Comparison of ENCODE assay signal across 26 cellular contexts in the genomic region with DNA sequence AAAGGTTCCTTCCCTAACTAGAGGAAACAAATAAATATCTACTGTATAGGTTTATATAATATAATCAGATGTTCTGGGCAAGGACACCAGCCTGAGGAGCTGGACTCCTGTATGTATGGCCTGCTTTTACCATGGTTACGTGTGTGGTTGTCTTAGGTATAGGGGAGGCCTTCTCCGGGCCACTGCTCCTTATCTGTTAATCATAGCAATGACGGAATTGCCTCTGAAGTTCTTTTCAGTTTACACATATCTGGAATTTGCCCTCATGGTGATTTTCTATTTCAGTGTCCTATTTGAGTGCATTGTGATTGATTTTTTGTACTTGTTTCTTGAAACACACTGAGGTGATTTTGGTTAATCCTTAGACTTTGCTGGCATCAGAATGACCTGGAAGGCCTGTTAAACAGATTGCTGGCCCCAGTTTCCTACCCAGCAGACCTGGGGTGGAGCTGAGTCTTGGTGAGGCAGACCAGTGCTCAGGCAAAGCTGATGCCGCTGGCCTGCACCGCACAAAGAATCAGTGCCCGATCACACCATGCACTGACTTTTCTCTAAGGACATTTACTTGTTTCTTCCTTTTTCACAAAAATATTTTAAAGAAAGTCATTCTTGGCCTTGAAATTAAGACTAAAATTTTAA. TPM values are rescaled to one million over a fixed set of nuclear protein-coding genes. Genes with fewer than 3 reads are reported as not detected.
DNase-seq lines count a peak whose midpoint lies in the region; ATAC-seq and TF ChIP-seq lines count a peak whose summit lies in the region.
"Had no signal": no experiment of that assay in that cellular context is flagged by ENCODE, and none has a peak within 500 bp of the region (broad histone marks: within the 10 kb centered on the region; RNA-seq: fewer than 3 reads in every experiment).

No MANE protein-coding gene starts in this region.

- H3K4me1 Mint-ChIP-seq in osteocyte (ENCODE audit: unreplicated experiment), result no peaks in the 10 kb centered on the region

- no peak for TF ChIP-seq CTCF in HL-60 (IDR thresholded peaks at IDR 0.05; ENCODE audit: insufficient read depth, low read length)
- no peak for TF ChIP-seq CTCF in KMS-11 (conservative IDR thresholded peaks at IDR 0.05; ENCODE audit: low read depth, low read length)
- TF ChIP-seq CTCF in hepatocyte (IDR thresholded peaks at IDR 0.05; ENCODE audit: poor library complexity), result no peak
- no peak for TF ChIP-seq CTCF in osteocyte (IDR thresholded peaks at IDR 0.05)
- no peak for TF ChIP-seq CTCF in mucosa of descending colon (IDR thresholded peaks at IDR 0.05)
- no peak for TF ChIP-seq CTCF in tibial nerve (IDR thresholded peaks at IDR 0.05)

- H3K27me3 ChIP-seq in HL-60 (ENCODE audit: insufficient read depth, poor library complexity, severe bottlenecking) (no peaks in the 10 kb centered on the region), KMS-11 (ENCODE audit: insufficient read depth, low read depth) (no peaks in the 10 kb centered on the region), hepatocyte (no peaks in the 10 kb centered on the region), tibial nerve (no peaks in the 10 kb centered on the region)
- H3K27me3 ChIP-seq: BE2C, BLaER1 had no signal

- H3K4me3 ChIP-seq in HL-60 (replicated peaks; ENCODE audit: insufficient read depth, low read length) (no peak overlapping the region), KMS-11 (IDR thresholded peaks at IDR 0.05; ENCODE audit: insufficient read depth, low read depth, low read length) (no peak overlapping the region), hepatocyte (no peak overlapping the region), mucosa of descending colon (no peak overlapping the region), tibial nerve (no peak overlapping the region)
- H3K4me3 ChIP-seq: BLaER1, GM12878 had no signal

- no peaks in the 10 kb centered on the region for H3K9me3 Mint-ChIP-seq in osteocyte (ENCODE audit: unreplicated experiment)
- H3K9me3 Mint-ChIP-seq: CD14-positive monocyte; CD4-positive, CD25-positive, alpha-beta regulatory T cell; CD8-positive, alpha-beta memory T cell had no signal

- H4K20me1 ChIP-seq in KMS-11 (ENCODE audit: insufficient read depth) (no peaks in the 10 kb centered on the region), hepatocyte (ENCODE audit: insufficient read depth, poor library complexity, severe bottlenecking) (no peaks in the 10 kb centered on the region)
- H4K20me1 ChIP-seq: BLaER1 had no signal

- H3K4me1 ChIP-seq in KMS-11 (ENCODE audit: low read depth, poor library complexity, severe bottlenecking) (peaks cover 99% of the 10 kb centered on the region), hepatocyte (ENCODE audit: insufficient read depth) (peaks cover 8% of the 10 kb centered on the region), mucosa of descending colon (ENCODE audit: low read depth) (no peaks in the 10 kb centered on the region), tibial nerve (no peaks in the 10 kb centered on the region)
- H3K4me1 ChIP-seq: BE2C, BLaER1 had no signal

- H3K27ac Mint-ChIP-seq in osteocyte (ENCODE audit: unreplicated experiment), result no peak overlapping the region

- H2AFZ ChIP-seq in KMS-11 (ENCODE audit: low read depth) (no peak overlapping the region), hepatocyte (no peak overlapping the region)

- peak overlapping the region; percentile 89 for H3K27ac ChIP-seq in HL-60 (replicated peaks)
- H3K27ac ChIP-seq in KMS-11, result peak overlapping the region; percentile 75
- H3K27ac ChIP-seq in hepatocyte, result peak overlapping the region; percentile 84
- no peak overlapping the region for H3K27ac ChIP-seq in tibial nerve
- H3K27ac ChIP-seq: BLaER1 had no signal

- H3K9me3 ChIP-seq in hepatocyte (ENCODE audit: low read depth) (no peaks in the 10 kb centered on the region), mucosa of descending colon (no peaks in the 10 kb centered on the region), tibial nerve (no peaks in the 10 kb centered on the region)
- H3K9me3 ChIP-seq: BE2C, BLaER1 had no signal

- H3K4me3 Mint-ChIP-seq in osteocyte (ENCODE audit: unreplicated experiment), result no peak overlapping the region
- H3K4me3 Mint-ChIP-seq: CD14-positive monocyte; CD4-positive, alpha-beta memory T cell; CD4-positive, CD25-positive, alpha-beta regulatory T cell; CD8-positive, alpha-beta memory T cell had no signal

- intact Hi-C loops in mucosa of descending colon (cut with DNase I, micrococcal nuclease), result no loop called here

- DNase-seq in HL-60 (ENCODE audit: low read depth in 1 of 2, low spot score in 1 of 2) (no peak), hepatocyte (ENCODE audit: low spot score) (peak; percentile 53), osteocyte (ENCODE audit: extremely low spot score, unreplicated experiment) (peak; percentile 63), SHP77 treated with DMSO at 0.1 percent for 48 hours (lab: John Stamatoyannopoulos, UW) (no peak), mucosa of descending colon (no peak), tibial nerve (ENCODE audit: low spot score in 2 of 2) (no peak)
- DNase-seq in stimulated activated CD4-positive, alpha-beta T cell treated with anti-CD3 and anti-CD28 coated beads, Interleukin-15, amount 100 ng/mL, for 24 hours, result no peak
- DNase-seq: 8988T; ACHN; BE2C; C1 segment of cervical spinal cord; CD4-positive, alpha-beta memory T cell; CD4-positive, CD25-positive, alpha-beta regulatory T cell; CD8-positive, alpha-beta memory T cell; COR-L47; DMS 273 treated with DMSO at 0.1 percent for 48 hours; DMS153; DMS53; DMS79; DND-41; EL; GDM1 had no signal

- H3K36me3 ChIP-seq in KMS-11 (ENCODE audit: insufficient read depth) (peaks cover 13% of the 10 kb centered on the region; the same call in 1 of the 2 replicates), hepatocyte (replicated peaks; ENCODE audit: insufficient read depth, low read depth) (peaks cover 4% of the 10 kb centered on the region), mucosa of descending colon (ENCODE audit: low read depth) (no peaks in the 10 kb centered on the region), tibial nerve (peaks cover 0 to 88% (median 3%) of the 10 kb centered on the region in 3 donors)

- no peak for TF ChIP-seq EP300 in tibial nerve (IDR thresholded peaks at IDR 0.05)

- peak overlapping the region; percentile 83 for H3K4me2 ChIP-seq in KMS-11
- H3K4me2 ChIP-seq in hepatocyte, result no peak overlapping the region
- H3K4me2 ChIP-seq: BLaER1 had no signal

- peaks cover 68% of the 10 kb centered on the region for H3K79me2 ChIP-seq in KMS-11 (ENCODE audit: insufficient read depth, low read depth)
- H3K79me2 ChIP-seq in hepatocyte, result no peaks in the 10 kb centered on the region

- no peak for ATAC-seq in mucosa of descending colon
- ATAC-seq: GM12878 had no signal

- H3K9ac ChIP-seq in KMS-11, result peak overlapping the region; percentile 7; the same call in 1 of the 2 replicates
- H3K9ac ChIP-seq: BLaER1 had no signal

- H3K9me2 ChIP-seq in hepatocyte (replicated peaks; ENCODE audit: insufficient read depth), result no peaks in the 10 kb centered on the region

- 79% methylated on average over 6 of the region's 6 CpGs for WGBS in hepatocyte (ENCODE audit: low lambda C conversion rate, missing lambda C conversion rate)
- 92 to 97% methylated on average over 6 of the region's 6 CpGs for WGBS in tibial nerve, 2 donors

- H3K36me3 Mint-ChIP-seq in osteocyte (ENCODE audit: unreplicated experiment), result peaks cover 47% of the 10 kb centered on the region

- H3K27me3 Mint-ChIP-seq in osteocyte (ENCODE audit: unreplicated experiment), result no peaks in the 10 kb centered on the region
- H3K27me3 Mint-ChIP-seq: CD4-positive, alpha-beta memory T cell; CD4-positive, CD25-positive, alpha-beta regulatory T cell; CD8-positive, alpha-beta memory T cell had no signal

- TF ChIP-seq POLR2A in tibial nerve (IDR thresholded peaks at IDR 0.05), result no peak

RNA-seq across cellular contexts. Expression of a gene that starts 18.5 kb away (rescaled TPM):
- total RNA-seq in hepatocyte (29.0 and 33.3 TPM in 2 replicates), osteocyte (20.1 and 20.2 TPM in 2 replicates), mucosa of descending colon (10 to 100 TPM; 19.6 to 25.9 (median 22.3) TPM), tibial nerve (10 to 100 TPM; 24.7 to 39.1 (median 27.2) TPM)
- polyA plus RNA-seq in hepatocyte, result 14.6 and 23.4 TPM in 2 replicates

RNA-seq across cellular contexts. Expression of a gene that starts 31.8 kb away (rescaled TPM):
- 33.2 and 35.4 TPM in 2 replicates for total RNA-seq in hepatocyte
- 14.9 and 18.8 TPM in 2 replicates for polyA plus RNA-seq in hepatocyte
- 40.4 and 41.1 TPM in 2 replicates for total RNA-seq in osteocyte
- total RNA-seq in mucosa of descending colon, result 10 to 100 TPM; 24.5 to 29.4 (median 26.7) TPM
- 10 to 100 TPM; 24.9 to 56.1 (median 43.2) TPM for total RNA-seq in tibial nerve

Comparison
In these comparisons a context has a peak if more than half of its experiments do, and no peak if none do; other contexts are left out.
1. DNase-seq: peak in hepatocyte (single experiment) and osteocyte (single experiment); none in HL-60 (0 of 2), SHP77 treated with DMSO at 0.1 percent for 48 hours (single experiment), mucosa of descending colon (0 of 3), stimulated activated CD4-positive, alpha-beta T cell treated with anti-CD3 and anti-CD28 coated beads, Interleukin-15, amount 100 ng/mL, for 24 hours (single experiment) and tibial nerve (0 of 2).
2. H3K27ac ChIP-seq: peak in HL-60 (single experiment), KMS-11 (single experiment) and hepatocyte (single experiment); none in tibial nerve (0 of 4).